In the genomic region with DNA sequence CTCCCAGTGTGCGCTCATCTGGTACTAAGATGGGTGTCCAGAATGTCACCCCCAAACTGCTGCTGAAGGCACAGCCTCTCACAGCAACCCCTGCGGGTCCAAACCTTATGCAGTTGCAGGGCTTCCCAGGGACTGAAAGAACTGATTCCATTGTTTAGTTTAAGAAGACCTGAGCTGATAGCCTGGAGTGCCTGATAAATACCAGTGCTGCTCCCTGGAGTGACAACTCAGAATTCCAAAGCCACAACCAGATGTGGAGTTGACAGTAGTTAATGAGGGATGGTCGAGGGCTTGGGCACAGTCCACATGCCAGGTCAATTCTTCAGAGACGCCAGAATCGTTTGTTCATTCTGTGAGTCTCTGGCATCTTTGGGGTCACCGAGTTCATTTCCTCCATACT, we compare ENCODE assay signal across 21 cellular contexts.
"Had no signal": no experiment of that assay in that cellular context is flagged by ENCODE, and none has a peak within 500 bp of the region (broad histone marks: within the 10 kb centered on the region; RNA-seq: fewer than 3 reads in every experiment).

No MANE protein-coding gene starts in this region.

- H3K27ac Mint-ChIP-seq: activated CD4-positive, alpha-beta T cell treated with anti-CD3 and anti-CD28 coated beads, Interleukin-2, amount 10 ng/mL, durations not matched to agents 24 days and 14 days; activated CD8-positive, alpha-beta T cell treated with anti-CD3 and anti-CD28 coated beads for 36 hours; activated naive CD8-positive, alpha-beta T cell treated with anti-CD3 and anti-CD28 coated beads, Interleukin-2, amount 10 ng/mL, durations not matched to agents 7 days and 5 days; activated T-helper 17 cell treated with anti-CD3 and anti-CD28 coated beads, Interleukin-2, amount 50 U/mL, for 72 hours; memory B cell; natural killer cell; stimulated activated effector memory CD8-positive, alpha-beta T cell treated with anti-CD3 and anti-CD28 coated beads, Interleukin-12 subunit alpha, Interleukin-12 subunit beta, amount 100 ng/mL, for 72 hours had no signal

- H3K4me2 ChIP-seq: smooth muscle cell had no signal

- H3K4me1 Mint-ChIP-seq: activated CD4-positive, alpha-beta T cell treated with anti-CD3 and anti-CD28 coated beads, Interleukin-2, amount 10 ng/mL, durations not matched to agents 24 days and 14 days; activated naive CD8-positive, alpha-beta T cell treated with anti-CD3 and anti-CD28 coated beads, Interleukin-2, amount 10 ng/mL, durations not matched to agents 7 days and 5 days; activated T-helper 17 cell treated with anti-CD3 and anti-CD28 coated beads, Interleukin-2, amount 50 U/mL, for 72 hours; memory B cell; natural killer cell; stimulated activated effector memory CD8-positive, alpha-beta T cell treated with anti-CD3 and anti-CD28 coated beads, Interleukin-12 subunit alpha, Interleukin-12 subunit beta, amount 100 ng/mL, for 72 hours had no signal

- H3K4me3 ChIP-seq: pancreas, right lobe of liver, smooth muscle cell, testis had no signal

- H3K9me3 ChIP-seq: neutrophil, pancreas, right lobe of liver, testis had no signal

- H3K4me1 ChIP-seq: foreskin keratinocyte, right lobe of liver, testis had no signal

- H3K36me3 Mint-ChIP-seq: activated naive CD8-positive, alpha-beta T cell treated with anti-CD3 and anti-CD28 coated beads, Interleukin-2, amount 10 ng/mL, durations not matched to agents 7 days and 5 days; memory B cell; natural killer cell; stimulated activated effector memory CD8-positive, alpha-beta T cell treated with anti-CD3 and anti-CD28 coated beads, Interleukin-12 subunit alpha, Interleukin-12 subunit beta, amount 100 ng/mL, for 72 hours had no signal

- H3K9me3 Mint-ChIP-seq: activated CD4-positive, alpha-beta T cell treated with anti-CD3 and anti-CD28 coated beads, Interleukin-2, amount 10 ng/mL, durations not matched to agents 24 days and 14 days; activated CD8-positive, alpha-beta T cell treated with anti-CD3 and anti-CD28 coated beads for 36 hours; activated naive CD8-positive, alpha-beta T cell treated with anti-CD3 and anti-CD28 coated beads, Interleukin-2, amount 10 ng/mL, durations not matched to agents 7 days and 5 days; activated T-helper 17 cell treated with anti-CD3 and anti-CD28 coated beads, Interleukin-2, amount 50 U/mL, for 72 hours; memory B cell; natural killer cell; stimulated activated effector memory CD8-positive, alpha-beta T cell treated with anti-CD3 and anti-CD28 coated beads, Interleukin-12 subunit alpha, Interleukin-12 subunit beta, amount 100 ng/mL, for 72 hours had no signal

- H3K36me3 ChIP-seq: neutrophil, pancreas, right lobe of liver had no signal

- H3K27me3 ChIP-seq: neutrophil, pancreas, right lobe of liver, testis had no signal

- ATAC-seq: activated CD8-positive, alpha-beta T cell treated with anti-CD3 and anti-CD28 coated beads for 36 hours; activated T-helper 17 cell treated with anti-CD3 and anti-CD28 coated beads, Interleukin-2, amount 50 U/mL, for 72 hours; foreskin keratinocyte; natural killer cell; pancreas; right lobe of liver; stimulated activated effector memory CD8-positive, alpha-beta T cell treated with anti-CD3 and anti-CD28 coated beads, Interleukin-12 subunit alpha, Interleukin-12 subunit beta, amount 100 ng/mL, for 72 hours had no signal

- H3K27ac ChIP-seq: foreskin keratinocyte, neutrophil, pancreas, right lobe of liver, testis had no signal

- H3K4me3 Mint-ChIP-seq: activated CD4-positive, alpha-beta T cell treated with anti-CD3 and anti-CD28 coated beads, Interleukin-2, amount 10 ng/mL, durations not matched to agents 24 days and 14 days; activated CD8-positive, alpha-beta T cell treated with anti-CD3 and anti-CD28 coated beads for 36 hours; activated naive CD8-positive, alpha-beta T cell treated with anti-CD3 and anti-CD28 coated beads, Interleukin-2, amount 10 ng/mL, durations not matched to agents 7 days and 5 days; activated T-helper 17 cell treated with anti-CD3 and anti-CD28 coated beads, Interleukin-2, amount 50 U/mL, for 72 hours; memory B cell; natural killer cell; stimulated activated effector memory CD8-positive, alpha-beta T cell treated with anti-CD3 and anti-CD28 coated beads, Interleukin-12 subunit alpha, Interleukin-12 subunit beta, amount 100 ng/mL, for 72 hours had no signal

- DNase-seq: activated CD4-positive, alpha-beta T cell treated with anti-CD3 and anti-CD28 coated beads, Interleukin-2, amount 10 ng/mL, durations not matched to agents 24 days and 14 days; activated CD8-positive, alpha-beta T cell treated with anti-CD3 and anti-CD28 coated beads for 36 hours; activated naive CD4-positive, alpha-beta T cell treated with Interleukin-2 at 50 U/mL for 16 hours; activated naive CD8-positive, alpha-beta T cell treated with anti-CD3 and anti-CD28 coated beads, Interleukin-2, amount 10 ng/mL, durations not matched to agents 7 days and 5 days; activated T-cell treated with anti-CD3 and anti-CD28 coated beads, Interleukin-2, amount 50 U/mL, for 1 hour; amygdala; caudate nucleus; foreskin keratinocyte; glutamatergic neuron; hippocampal formation; natural killer cell; pancreas; right lobe of liver; stimulated activated CD4-positive, alpha-beta T cell treated with anti-CD3 and anti-CD28 coated beads, Interleukin-4, amount 100 ng/mL, for 24 hours; T1000; testis had no signal
